19 cellular contexts compared by ENCODE assay signal in genomic region chr5:11520241-11520929, GRCh38.
DNase-seq lines count a peak whose midpoint lies in the region; ATAC-seq lines count a peak whose summit lies in the region.
"Had no signal": no experiment of that assay in that cellular context is flagged by ENCODE, and none has a peak within 500 bp of the region (broad histone marks: within the 10 kb centered on the region; RNA-seq: fewer than 3 reads in every experiment).

No MANE protein-coding gene starts in this region.

- ATAC-seq in GM19463 (IDR thresholded peaks at IDR 0.05; ENCODE audit: unreplicated experiment) = no peak
- ATAC-seq in HG02938 (IDR thresholded peaks at IDR 0.05; ENCODE audit: unreplicated experiment) = no peak
- ATAC-seq: GM23338, Panc1 had no signal

- peak overlapping the region; percentile 39 for H3K27ac ChIP-seq in angular gyrus (ENCODE audit: low read depth, low read length)

- DNase-seq in G401 (ENCODE audit: low spot score) = peak; percentile 97
- peak; percentile 85 for DNase-seq in NCI-H2171 (lab: John Stamatoyannopoulos, UW)
- DNase-seq in occipital lobe (lab: John Stamatoyannopoulos, UW) = peak; percentile 27
- DNase-seq in NCI-H2081 (lab: John Stamatoyannopoulos, UW) = no peak
- DNase-seq: CD4-positive, CD25-positive, alpha-beta regulatory T cell; DMS153; HCEC 1CT; NCI-H1105; NCI-H146; NCI-H2081 treated with DMSO at 0.1 percent for 48 hours; NCI-H510A treated with DMSO at 0.1 percent for 48 hours; NCI-H82; SIG-M5; SK-N-SH had no signal

- in situ Hi-C loops in G401 (cut with HindIII; ENCODE audit: low sequenced_read_pairs) = no loop called here

Comparison
In these comparisons a context has a peak if more than half of its experiments do, and no peak if none do; other contexts are left out.
1. DNase-seq: peak in G401 (single experiment), NCI-H2171 (single experiment) and occipital lobe (single experiment); none in NCI-H2081 (0 of 2).